In the genomic region with DNA sequence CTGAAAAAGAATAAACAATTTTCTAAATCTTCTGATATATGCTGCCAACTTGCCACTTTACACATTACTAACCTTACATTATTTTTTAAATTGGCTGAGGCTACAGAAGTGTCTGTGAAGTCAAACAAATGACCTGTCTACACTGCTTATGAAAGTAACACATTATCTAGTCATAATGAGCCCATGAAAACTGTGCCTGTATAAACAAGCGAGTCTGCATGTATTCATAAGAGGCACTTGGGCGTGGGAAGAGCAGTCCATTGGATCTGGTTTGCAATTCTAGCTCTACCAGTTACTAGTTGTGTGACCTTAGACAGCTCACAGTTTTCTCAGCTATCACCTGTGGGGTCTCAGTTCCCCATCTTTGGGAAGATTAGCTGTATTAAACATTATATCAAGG, we compare ENCODE assay signal across 18 cellular contexts. TPM values are rescaled to one million over a fixed set of nuclear protein-coding genes. Genes with fewer than 3 reads are reported as not detected.
A peak's percentile ranks its signal among the peaks of the same experiment; 100 is the strongest.
DNase-seq lines count a peak whose midpoint lies in the region; ATAC-seq and TF ChIP-seq lines count a peak whose summit lies in the region.
"Had no signal": no experiment of that assay in that cellular context is flagged by ENCODE, and none has a peak within 500 bp of the region (broad histone marks: within the 10 kb centered on the region; RNA-seq: fewer than 3 reads in every experiment).

No MANE protein-coding gene starts in this region.

- CTCF ChIA-PET in activated CD4-positive, alpha-beta T cell treated with anti-CD3 and anti-CD28 coated beads for 36 hours (lab: Charles Lee), result interaction anchor here (0.6 kb wide), 1 partner anchor 415 kb away, joined by 4 read pairs; no protein-coding TSS in a partner anchor
- CTCF ChIA-PET in activated CD4-positive, alpha-beta T cell treated with anti-CD3 and anti-CD28 coated beads, Interleukin-2, amount 10 ng/mL, durations not matched to agents 7 days and 5 days (lab: Charles Lee), result interaction anchor here (0.6 to 0.7 kb wide), 3 partner anchors 9 to 1029 kb away, joined by 3 to 4 read pairs (median 3); no protein-coding TSS in a partner anchor

- no peak overlapping the region for H3K4me3 ChIP-seq in DND-41 (ENCODE audit: low read depth in 1 of 2, low read length in 2 of 2)
- H3K4me3 ChIP-seq: left lung had no signal

- H3K27ac ChIP-seq in DND-41 (ENCODE audit: low read length), result no peak overlapping the region
- H3K27ac ChIP-seq: left lung had no signal

- peaks cover 44% of the 10 kb centered on the region for H3K36me3 ChIP-seq in DND-41 (ENCODE audit: insufficient read depth, low read length)

- peaks cover 71% of the 10 kb centered on the region for H3K79me2 ChIP-seq in DND-41 (ENCODE audit: insufficient read depth, low read length)

- intact Hi-C loops in activated CD4-positive, alpha-beta T cell treated with anti-CD3 and anti-CD28 coated beads for 36 hours (cut with DNase I, micrococcal nuclease), result no loop called here

- no peak overlapping the region for H2AFZ ChIP-seq in DND-41 (ENCODE audit: low read depth, low read length)

- no peaks in the 10 kb centered on the region for H3K9me3 Mint-ChIP-seq in activated CD4-positive, alpha-beta T cell treated with anti-CD3 and anti-CD28 coated beads for 36 hours (ENCODE audit: low read depth)
- no peaks in the 10 kb centered on the region for H3K9me3 Mint-ChIP-seq in activated CD4-positive, alpha-beta T cell treated with anti-CD3 and anti-CD28 coated beads, Interleukin-2, amount 10 ng/mL, durations not matched to agents 7 days and 5 days
- H3K9me3 Mint-ChIP-seq in stimulated activated naive B cell treated with anti-CD40 and anti-IgM and Interleukin-4, amounts not matched to agents 10 μg/mL and 1 μg/mL and 100 μg/mL, for 72 hours, result no peaks in the 10 kb centered on the region
- H3K9me3 Mint-ChIP-seq: activated T-helper 1 cell treated with anti-CD3 and anti-CD28 coated beads, Interleukin-12 subunit alpha, Interleukin-12 subunit beta, Interleukin-2, Interleukin-4 antibody, amounts not matched to agents 30 ng/mL and 10 ng/mL and 1 ng/mL, durations not matched to agents 14 hours and 24 hours and 36 hours had no signal

- peaks cover 26% of the 10 kb centered on the region; the same call in 1 of the 2 replicates for H4K20me1 ChIP-seq in DND-41 (ENCODE audit: insufficient read depth, low read length)

- peaks cover 3% of the 10 kb centered on the region for H3K36me3 Mint-ChIP-seq in activated CD4-positive, alpha-beta T cell treated with anti-CD3 and anti-CD28 coated beads for 36 hours (ENCODE audit: low read depth)
- H3K36me3 Mint-ChIP-seq in activated CD4-positive, alpha-beta T cell treated with anti-CD3 and anti-CD28 coated beads, Interleukin-2, amount 10 ng/mL, durations not matched to agents 7 days and 5 days (ENCODE audit: low read depth), result peaks cover 6% of the 10 kb centered on the region
- H3K36me3 Mint-ChIP-seq in stimulated activated naive B cell treated with anti-CD40 and anti-IgM and Interleukin-4, amounts not matched to agents 10 μg/mL and 1 μg/mL and 100 μg/mL, for 72 hours, result peaks cover 6% of the 10 kb centered on the region in 2 donors

- no peak overlapping the region for H3K27ac Mint-ChIP-seq in activated CD4-positive, alpha-beta T cell treated with anti-CD3 and anti-CD28 coated beads for 36 hours
- no peak overlapping the region for H3K27ac Mint-ChIP-seq in activated CD4-positive, alpha-beta T cell treated with anti-CD3 and anti-CD28 coated beads, Interleukin-2, amount 10 ng/mL, durations not matched to agents 7 days and 5 days
- H3K27ac Mint-ChIP-seq in stimulated activated naive B cell treated with anti-CD40 and anti-IgM and Interleukin-4, amounts not matched to agents 10 μg/mL and 1 μg/mL and 100 μg/mL, for 72 hours, result no peak overlapping the region
- H3K27ac Mint-ChIP-seq: activated T-helper 1 cell treated with anti-CD3 and anti-CD28 coated beads, Interleukin-12 subunit alpha, Interleukin-12 subunit beta, Interleukin-2, Interleukin-4 antibody, amounts not matched to agents 30 ng/mL and 10 ng/mL and 1 ng/mL, durations not matched to agents 14 hours and 24 hours and 36 hours had no signal

- no peaks in the 10 kb centered on the region for H3K9me3 ChIP-seq in DND-41 (ENCODE audit: insufficient read depth, low read length, severe bottlenecking)
- H3K9me3 ChIP-seq: left lung had no signal

- peaks cover 29% of the 10 kb centered on the region for H3K4me1 ChIP-seq in DND-41 (ENCODE audit: insufficient read depth, low read length)

- DNase-seq in activated CD4-positive, alpha-beta T cell treated with anti-CD3 and anti-CD28 coated beads for 36 hours, result peak; percentile 43
- no peak for DNase-seq in activated CD4-positive, alpha-beta T cell treated with anti-CD3 and anti-CD28 coated beads, Interleukin-2, amount 10 ng/mL, durations not matched to agents 7 days and 5 days
- DNase-seq in DND-41, result no peak
- peak; percentile 22 to 23 for DNase-seq in NCI-H526 (lab: John Stamatoyannopoulos, UW)
- DNase-seq in C1 segment of cervical spinal cord (lab: John Stamatoyannopoulos, UW), result no peak
- no peak for DNase-seq in stimulated activated naive B cell treated with anti-CD40 and anti-IgM and Interleukin-4, amounts not matched to agents 10 μg/mL and 1 μg/mL and 100 μg/mL, for 72 hours
- DNase-seq: ACHN; activated CD4-positive, alpha-beta T cell treated with anti-CD3 and anti-CD28 coated beads, Interleukin-2, amount 50 U/mL, for 4 hours; amniotic stem cell; foreskin melanocyte; left lung; NCI-H1694 treated with DMSO at 0.1 percent for 48 hours; NCI-H774; nucleus accumbens; RPMI8226 had no signal

- no peak overlapping the region for H3K4me3 Mint-ChIP-seq in activated CD4-positive, alpha-beta T cell treated with anti-CD3 and anti-CD28 coated beads for 36 hours
- H3K4me3 Mint-ChIP-seq in activated CD4-positive, alpha-beta T cell treated with anti-CD3 and anti-CD28 coated beads, Interleukin-2, amount 10 ng/mL, durations not matched to agents 7 days and 5 days, result no peak overlapping the region
- no peak overlapping the region for H3K4me3 Mint-ChIP-seq in stimulated activated naive B cell treated with anti-CD40 and anti-IgM and Interleukin-4, amounts not matched to agents 10 μg/mL and 1 μg/mL and 100 μg/mL, for 72 hours

- no peak for TF ChIP-seq CTCF in DND-41 (IDR thresholded peaks at IDR 0.05; ENCODE audit: borderline replicate concordance, extremely low read depth, low read length, poor library complexity, severe bottlenecking)

- POLR2A ChIA-PET in activated CD4-positive, alpha-beta T cell treated with anti-CD3 and anti-CD28 coated beads for 36 hours (lab: Charles Lee), result interaction anchor here (0.6 to 0.7 kb wide), 2 partner anchors 14 to 626 kb away, joined by 4 to 7 read pairs; no protein-coding TSS in a partner anchor
- POLR2A ChIA-PET in activated CD4-positive, alpha-beta T cell treated with anti-CD3 and anti-CD28 coated beads, Interleukin-2, amount 10 ng/mL, durations not matched to agents 7 days and 5 days (lab: Charles Lee), result no interaction called here

- no peak overlapping the region for H3K9ac ChIP-seq in DND-41 (ENCODE audit: low read depth, low read length)

- ATAC-seq in activated CD4-positive, alpha-beta T cell treated with anti-CD3 and anti-CD28 coated beads for 36 hours, result peak; percentile 33
- ATAC-seq in DND-41 (ENCODE audit: insufficient read depth, low read depth), result no peak
- peak; percentile 52 for ATAC-seq in esophagus mucosa
- no peak for ATAC-seq in stimulated activated naive B cell treated with anti-CD40 and anti-IgM and Interleukin-4, amounts not matched to agents 10 μg/mL and 1 μg/mL and 100 μg/mL, for 72 hours (replicated peaks)
- no peak for ATAC-seq in GM19023 (IDR thresholded peaks at IDR 0.05; ENCODE audit: unreplicated experiment)
- ATAC-seq: left lung had no signal

- no peaks in the 10 kb centered on the region for H3K27me3 ChIP-seq in DND-41 (ENCODE audit: insufficient read depth, low read length, poor library complexity)
- H3K27me3 ChIP-seq: left lung had no signal

- peaks cover 22% of the 10 kb centered on the region for H3K4me1 Mint-ChIP-seq in activated CD4-positive, alpha-beta T cell treated with anti-CD3 and anti-CD28 coated beads for 36 hours
- peaks cover 26% of the 10 kb centered on the region for H3K4me1 Mint-ChIP-seq in activated CD4-positive, alpha-beta T cell treated with anti-CD3 and anti-CD28 coated beads, Interleukin-2, amount 10 ng/mL, durations not matched to agents 7 days and 5 days
- H3K4me1 Mint-ChIP-seq in stimulated activated naive B cell treated with anti-CD40 and anti-IgM and Interleukin-4, amounts not matched to agents 10 μg/mL and 1 μg/mL and 100 μg/mL, for 72 hours, result peaks cover 11 to 24% of the 10 kb centered on the region in 2 donors

- no peaks in the 10 kb centered on the region for H3K27me3 Mint-ChIP-seq in activated CD4-positive, alpha-beta T cell treated with anti-CD3 and anti-CD28 coated beads for 36 hours
- no peaks in the 10 kb centered on the region for H3K27me3 Mint-ChIP-seq in activated CD4-positive, alpha-beta T cell treated with anti-CD3 and anti-CD28 coated beads, Interleukin-2, amount 10 ng/mL, durations not matched to agents 7 days and 5 days
- H3K27me3 Mint-ChIP-seq in stimulated activated naive B cell treated with anti-CD40 and anti-IgM and Interleukin-4, amounts not matched to agents 10 μg/mL and 1 μg/mL and 100 μg/mL, for 72 hours, result no peaks in the 10 kb centered on the region

- peak overlapping the region; percentile 76; the same call in 1 of the 2 replicates for H3K4me2 ChIP-seq in DND-41 (ENCODE audit: insufficient read depth, low read length)

RNA-seq across cellular contexts. Expression of a gene that starts 3.1 kb away (rescaled TPM):
- total RNA-seq in activated CD4-positive, alpha-beta T cell treated with anti-CD3 and anti-CD28 coated beads for 36 hours, result 10 to 100 TPM; 27.4 to 29.8 TPM
- total RNA-seq in activated CD4-positive, alpha-beta T cell treated with anti-CD3 and anti-CD28 coated beads, Interleukin-2, amount 10 ng/mL, durations not matched to agents 7 days and 5 days, result 10 to 100 TPM; 42.7 to 47.4 TPM
- total RNA-seq in esophagus mucosa, result 39.1 TPM

RNA-seq across cellular contexts. Expression of a gene that starts 7.9 kb away (rescaled TPM):
- 10 to 100 TPM; 65.5 to 95.7 TPM for total RNA-seq in activated CD4-positive, alpha-beta T cell treated with anti-CD3 and anti-CD28 coated beads for 36 hours
- total RNA-seq in activated CD4-positive, alpha-beta T cell treated with anti-CD3 and anti-CD28 coated beads, Interleukin-2, amount 10 ng/mL, durations not matched to agents 7 days and 5 days, result 100 to 1,000 TPM in 1 of 2 experiments, 10 to 100 TPM in 1; 94.1 to 119 TPM
- 25.7 TPM for total RNA-seq in esophagus mucosa

RNA-seq across cellular contexts. Expression of a gene that starts 41.4 kb away (rescaled TPM):
- total RNA-seq in activated CD4-positive, alpha-beta T cell treated with anti-CD3 and anti-CD28 coated beads for 36 hours, result under 1 TPM; 0.14 to 0.19 TPM
- under 1 TPM; 0.27 to 0.31 TPM for total RNA-seq in activated CD4-positive, alpha-beta T cell treated with anti-CD3 and anti-CD28 coated beads, Interleukin-2, amount 10 ng/mL, durations not matched to agents 7 days and 5 days
- 3.7 TPM for total RNA-seq in esophagus mucosa

Comparison
In these comparisons a context has a peak if more than half of its experiments do, and no peak if none do; other contexts are left out.
1. DNase-seq: peak in activated CD4-positive, alpha-beta T cell treated with anti-CD3 and anti-CD28 coated beads for 36 hours (single experiment) and NCI-H526 (2 of 2); none in activated CD4-positive, alpha-beta T cell treated with anti-CD3 and anti-CD28 coated beads, Interleukin-2, amount 10 ng/mL, durations not matched to agents 7 days and 5 days (single experiment), DND-41 (single experiment), C1 segment of cervical spinal cord (0 of 14) and stimulated activated naive B cell treated with anti-CD40 and anti-IgM and Interleukin-4, amounts not matched to agents 10 μg/mL and 1 μg/mL and 100 μg/mL, for 72 hours (single experiment).
2. ATAC-seq: peak in activated CD4-positive, alpha-beta T cell treated with anti-CD3 and anti-CD28 coated beads for 36 hours (single experiment) and esophagus mucosa (single experiment); none in DND-41 (single experiment), stimulated activated naive B cell treated with anti-CD40 and anti-IgM and Interleukin-4, amounts not matched to agents 10 μg/mL and 1 μg/mL and 100 μg/mL, for 72 hours (0 of 2) and GM19023 (single experiment).